In genomic region chr5:111602817-111603445, GRCh38 we compare ENCODE assay signal across 1 cellular context.
TF ChIP-seq lines count a peak whose summit lies in the region.

No MANE protein-coding gene starts in this region.

TF ChIP-seq in WTC11, 78 proteins besides CTCF, POLR2A, EP300 and RAD21 (continued from another document):
- TF ChIP-seq ARID4B (CRISPR knock-in tag; IDR thresholded peaks at IDR 0.05; ENCODE audit: borderline replicate concordance) (no peak), CBFB (CRISPR knock-in tag; IDR thresholded peaks at IDR 0.05; ENCODE audit: low read depth) (no peak), NR2C2 (CRISPR knock-in tag; IDR thresholded peaks at IDR 0.05) (no peak), IRF2 (CRISPR knock-in tag; IDR thresholded peaks at IDR 0.05; ENCODE audit: borderline replicate concordance, low read depth) (no peak), RORB (CRISPR knock-in tag; IDR thresholded peaks at IDR 0.05) (no peak), ELF4 (CRISPR knock-in tag; IDR thresholded peaks at IDR 0.05; ENCODE audit: low read depth) (no peak), TEAD4 (CRISPR knock-in tag; IDR thresholded peaks at IDR 0.05) (no peak), SP1 (CRISPR knock-in tag; conservative IDR thresholded peaks at IDR 0.05) (no peak), ZMAT4 (CRISPR knock-in tag; IDR thresholded peaks at IDR 0.05) (no peak)
